ENCODE assay signal across 21 cellular contexts in genomic region chr14:75881986-75882385, GRCh38.
DNase-seq lines count a peak whose midpoint lies in the region; ATAC-seq and TF ChIP-seq lines count a peak whose summit lies in the region.
"Had no signal": no experiment of that assay in that cellular context is flagged by ENCODE, and none has a peak within 500 bp of the region (broad histone marks: within the 10 kb centered on the region; RNA-seq: fewer than 3 reads in every experiment).

No MANE protein-coding gene starts in this region.

- no peaks in the 10 kb centered on the region for H3K27me3 Mint-ChIP-seq in chondrocyte (ENCODE audit: low read depth)

- peak overlapping the region; percentile 94 for H3K27ac Mint-ChIP-seq in chondrocyte (ENCODE audit: unreplicated experiment)
- H3K27ac Mint-ChIP-seq: CD8-positive, alpha-beta T cell had no signal

- H3K4me3 ChIP-seq in AG10803 (ENCODE audit: low read length) = no peak overlapping the region
- H3K4me3 ChIP-seq: BLaER1 treated with 17β-estradiol and CSF1 and Interleukin-3, amounts not matched to agents 10 nM and 100 nM; PC-9; SJCRH30 had no signal

- TF ChIP-seq CTCF in AG10803 (conservative IDR thresholded peaks at IDR 0.05; ENCODE audit: low read length) = no peak
- no peak for TF ChIP-seq CTCF in chondrocyte (IDR thresholded peaks at IDR 0.05)

- H3K9me3 Mint-ChIP-seq in chondrocyte (ENCODE audit: low read depth) = no peaks in the 10 kb centered on the region
- H3K9me3 Mint-ChIP-seq: CD8-positive, alpha-beta T cell had no signal

- ATAC-seq in HG03025 (IDR thresholded peaks at IDR 0.05; ENCODE audit: low FRiP score, unreplicated experiment) (no peak), HG03342 (IDR thresholded peaks at IDR 0.05; ENCODE audit: unreplicated experiment) (no peak), GM18511 (IDR thresholded peaks at IDR 0.05; ENCODE audit: unreplicated experiment) (no peak)
- ATAC-seq: CD8-positive, alpha-beta T cell; HepG2 had no signal

- H3K4me3 Mint-ChIP-seq in chondrocyte (ENCODE audit: unreplicated experiment) = no peak overlapping the region
- H3K4me3 Mint-ChIP-seq: CD8-positive, alpha-beta T cell had no signal

- H3K36me3 Mint-ChIP-seq in chondrocyte (ENCODE audit: low read depth) = peaks cover 2% of the 10 kb centered on the region

- H3K4me1 Mint-ChIP-seq in chondrocyte (ENCODE audit: low read depth) = peaks cover 92% of the 10 kb centered on the region

- DNase-seq in AG10803 (ENCODE audit: low read depth) (peak; percentile 8), ELR (ENCODE audit: low read depth) (peak; percentile 45), LHCN-M2 (ENCODE audit: low read depth) (peak; percentile 34), chondrocyte (ENCODE audit: low spot score) (no peak), RKO (ENCODE audit: low spot score) (no peak)
- DNase-seq: CD8-positive, alpha-beta T cell; DMS79 treated with DMSO at 0.1 percent for 48 hours; GDM1; KG1; NCI-H1048; NCI-H1436; NCI-H2029; NCI-H345; NCI-H524 treated with DMSO at 0.1 percent for 48 hours; PC-9; SJCRH30 had no signal

Comparison
In these comparisons a context has a peak if more than half of its experiments do, and no peak if none do; other contexts are left out.
1. DNase-seq: peak in AG10803 (single experiment), ELR (single experiment) and LHCN-M2 (single experiment); none in chondrocyte (single experiment) and RKO (single experiment).